ENCODE assay signal across 10 cellular contexts in genomic region chr1:41362357-41362721, GRCh38. TPM values are rescaled to one million over a fixed set of nuclear protein-coding genes. Genes with fewer than 3 reads are reported as not detected.
A peak's percentile ranks its signal among the peaks of the same experiment; 100 is the strongest.
DNase-seq lines count a peak whose midpoint lies in the region; ATAC-seq, FAIRE-seq and TF ChIP-seq lines count a peak whose summit lies in the region.
"Had no signal": no experiment of that assay in that cellular context is flagged by ENCODE, and none has a peak within 500 bp of the region (broad histone marks: within the 10 kb centered on the region; RNA-seq: fewer than 3 reads in every experiment).

No MANE protein-coding gene starts in this region.

- POLR2A ChIA-PET in A549 (lab: Yijun Ruan, JAX) = interaction anchor here (0.6 to 2.2 kb wide), 2 partner anchors 20 to 84 kb away, joined by 6 to 15 read pairs; no protein-coding TSS in a partner anchor

- CTCF ChIA-PET in A549 (lab: Yijun Ruan, JAX) = interaction anchor here (1.1 to 1.6 kb wide), 2 partner anchors 56 to 69 kb away, joined by 4 to 5 read pairs; no protein-coding TSS in a partner anchor

- H3K9me3 ChIP-seq in A549 = no peaks in the 10 kb centered on the region

- peak overlapping the region; percentile 55 for H3K4me3 ChIP-seq in A549

- H3K27me3 Mint-ChIP-seq in chondrocyte (ENCODE audit: low read depth) = no peaks in the 10 kb centered on the region
- H3K27me3 Mint-ChIP-seq in nephron progenitor cell (ENCODE audit: low read depth, poor library complexity) = peaks cover 65% of the 10 kb centered on the region

- TF ChIP-seq RAD21 in A549 (conservative IDR thresholded peaks at IDR 0.05 in 1 of 2, IDR thresholded peaks at IDR 0.05 in 1 of 2) = no peak

- no peak for TF ChIP-seq POLR2A in A549 (IDR thresholded peaks at IDR 0.05; ENCODE audit: low read length)

- 86% methylated on average over 2 of the region's 20 CpGs for WGBS in A549 (ENCODE audit: missing lambda C conversion rate)

- no peak for FAIRE-seq in A549 (lab: Jason Lieb, UNC)

- peak overlapping the region; percentile 48 for H3K4me3 Mint-ChIP-seq in chondrocyte (ENCODE audit: unreplicated experiment)
- H3K4me3 Mint-ChIP-seq in nephron progenitor cell = peak overlapping the region; percentile 79

- H3K27ac Mint-ChIP-seq in chondrocyte (ENCODE audit: unreplicated experiment) = no peak overlapping the region
- H3K27ac Mint-ChIP-seq in nephron progenitor cell = no peak overlapping the region

- no peak for ATAC-seq in A549
- no peak for ATAC-seq in HG02798 (IDR thresholded peaks at IDR 0.05; ENCODE audit: poor library complexity, unreplicated experiment)
- no peak for ATAC-seq in HG03571 (IDR thresholded peaks at IDR 0.05; ENCODE audit: unreplicated experiment)

- TF ChIP-seq CTCF in A549 (IDR thresholded peaks at IDR 0.05) (no peak), GM13977 (IDR thresholded peaks at IDR 0.05; ENCODE audit: extremely low read depth, insufficient read depth, missing control alignments) (no peak), chondrocyte (IDR thresholded peaks at IDR 0.05) (no peak), nephron progenitor cell (IDR thresholded peaks at IDR 0.05) (no peak)

- DNase-seq in A549 (ENCODE audit: low read depth in 1 of 2, low spot score in 1 of 2) (no peak), GM13977 (ENCODE audit: low spot score) (peak; percentile 35), chondrocyte (ENCODE audit: low spot score) (peak; percentile 68), nephron progenitor cell (peak; percentile 39), NCI-H1105 treated with DMSO at 0.1 percent for 48 hours (lab: John Stamatoyannopoulos, UW) (no peak)
- no peak for DNase-seq in stimulated activated CD4-positive, alpha-beta T cell treated with anti-CD3 and anti-CD28 coated beads, Interleukin-1b, Interleukin-23, amount 100 ng/mL, for 48 hours
- DNase-seq: activated CD4-positive, CD25-positive, alpha-beta regulatory T cell; NCI-H187 had no signal

- peak overlapping the region; percentile 100 for H3K4me2 ChIP-seq in A549

- peaks cover 57% of the 10 kb centered on the region for H3K4me1 Mint-ChIP-seq in chondrocyte (ENCODE audit: low read depth)
- peaks cover 71% of the 10 kb centered on the region for H3K4me1 Mint-ChIP-seq in nephron progenitor cell

- H3K9me3 Mint-ChIP-seq in chondrocyte (ENCODE audit: low read depth) = no peaks in the 10 kb centered on the region
- no peaks in the 10 kb centered on the region for H3K9me3 Mint-ChIP-seq in nephron progenitor cell

- H3K36me3 Mint-ChIP-seq in chondrocyte (ENCODE audit: low read depth) = no peaks in the 10 kb centered on the region
- H3K36me3 Mint-ChIP-seq in nephron progenitor cell (ENCODE audit: low read depth) = no peaks in the 10 kb centered on the region

- no peak for TF ChIP-seq EP300 in A549 (IDR thresholded peaks at IDR 0.05)

- in situ Hi-C loops in GM13977 (cut with MboI; ENCODE audit: low pct_unique_long_range_greater_than_20kb, low sequenced_read_pairs, unreplicated experiment) = no loop called here

- peak overlapping the region in 1 of 2 experiments; percentile 81; a peak in 2 of 6 replicates for H3K27ac ChIP-seq in A549

- peaks cover 21% of the 10 kb centered on the region; the same call in 2 of the 3 replicates for H3K4me1 ChIP-seq in A549

TF ChIP-seq in A549, 52 proteins besides CTCF, POLR2A, EP300 and RAD21:
- no peak for TF ChIP-seq HEYL (CRISPR knock-in tag; IDR thresholded peaks at IDR 0.05)
- TF ChIP-seq, protein P1, sequence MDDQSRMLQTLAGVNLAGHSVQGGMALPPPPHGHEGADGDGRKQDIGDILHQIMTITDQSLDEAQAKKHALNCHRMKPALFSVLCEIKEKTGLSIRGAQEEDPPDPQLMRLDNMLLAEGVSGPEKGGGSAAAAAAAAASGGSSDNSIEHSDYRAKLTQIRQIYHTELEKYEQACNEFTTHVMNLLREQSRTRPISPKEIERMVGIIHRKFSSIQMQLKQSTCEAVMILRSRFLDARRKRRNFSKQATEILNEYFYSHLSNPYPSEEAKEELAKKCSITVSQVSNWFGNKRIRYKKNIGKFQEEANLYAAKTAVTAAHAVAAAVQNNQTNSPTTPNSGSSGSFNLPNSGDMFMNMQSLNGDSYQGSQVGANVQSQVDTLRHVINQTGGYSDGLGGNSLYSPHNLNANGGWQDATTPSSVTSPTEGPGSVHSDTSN (IDR thresholded peaks at IDR 0.05) = no peak
- no peak for TF ChIP-seq HMGXB4 (CRISPR knock-in tag; IDR thresholded peaks at IDR 0.05; ENCODE audit: borderline replicate concordance)
- TF ChIP-seq RNF2 (IDR thresholded peaks at IDR 0.05; ENCODE audit: borderline replicate concordance, low read depth) = no peak
- TF ChIP-seq, protein P2, sequence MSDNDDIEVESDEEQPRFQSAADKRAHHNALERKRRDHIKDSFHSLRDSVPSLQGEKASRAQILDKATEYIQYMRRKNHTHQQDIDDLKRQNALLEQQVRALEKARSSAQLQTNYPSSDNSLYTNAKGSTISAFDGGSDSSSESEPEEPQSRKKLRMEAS (IDR thresholded peaks at IDR 0.05) = no peak
- no peak for TF ChIP-seq NPAS2 (CRISPR knock-in tag; IDR thresholded peaks at IDR 0.05; ENCODE audit: borderline replicate concordance)

RNA-seq across cellular contexts. Expression of gene FOXO6, which starts 1.1 kb away (rescaled TPM):
- polyA plus RNA-seq in A549 (2011; rRNA removed) = 0.05 and 0.10 TPM in 2 replicates
- polyA plus RNA-seq in A549 (2012; cell fraction: cytosol; rRNA removed) = 0.16 and 0.27 TPM in 2 replicates
- 0.22 and 0.47 TPM in 2 replicates for polyA plus RNA-seq in A549 (2012; cell fraction: nucleus; rRNA removed)
- 0.18 to 0.25 TPM (median 0.22 TPM) in 3 replicates for polyA plus RNA-seq in A549 (2017; fragmentation: RNase III; extraction: RNeasy Plus Mini Kit Qiagen cat#74134 plus additional on column Dnase treatment)
- 0.15 and 0.17 TPM in 2 replicates for polyA minus RNA-seq in A549 (2011; rRNA and poly(A)+ RNA removed)
- total RNA-seq in chondrocyte = 1.1 to 3.2 TPM (median 1.7 TPM) in 3 replicates

Comparison
In these comparisons a context has a peak if more than half of its experiments do, and no peak if none do; other contexts are left out.
1. DNase-seq: peak in GM13977 (single experiment), chondrocyte (single experiment) and nephron progenitor cell (single experiment); none in A549 (0 of 2), stimulated activated CD4-positive, alpha-beta T cell treated with anti-CD3 and anti-CD28 coated beads, Interleukin-1b, Interleukin-23, amount 100 ng/mL, for 48 hours (single experiment) and NCI-H1105 treated with DMSO at 0.1 percent for 48 hours (single experiment).